In genomic region chr16:71894229-71894920, GRCh38 we compare ENCODE assay signal across 8 cellular contexts. TPM values are rescaled to one million over a fixed set of nuclear protein-coding genes. Genes with fewer than 3 reads are reported as not detected.
A peak's percentile ranks its signal among the peaks of the same experiment; 100 is the strongest.
DNase-seq lines count a peak whose midpoint lies in the region; ATAC-seq and TF ChIP-seq lines count a peak whose summit lies in the region.

No MANE protein-coding gene starts in this region.

- H2AFZ ChIP-seq in DND-41 (ENCODE audit: low read depth, low read length), result peak overlapping the region; percentile 88

- intact Hi-C loops in posterior vena cava (cut with DNase I), result no loop called here

- TF ChIP-seq CTCF in DND-41 (IDR thresholded peaks at IDR 0.05; ENCODE audit: borderline replicate concordance, extremely low read depth, low read length, poor library complexity, severe bottlenecking), result peak; percentile 51
- no peak for TF ChIP-seq CTCF in LNCaP clone FGC (IDR thresholded peaks at IDR 0.05; ENCODE audit: control insufficient read depth, extremely low read depth, insufficient read depth)
- 0 out of 2 replicates have a peak, but pooled peaks have one; percentile 12 for TF ChIP-seq CTCF in VCaP (conservative IDR thresholded peaks at IDR 0.05)

- H3K9me3 ChIP-seq in DND-41 (ENCODE audit: insufficient read depth, low read length, severe bottlenecking), result no peaks in the 10 kb centered on the region

- H3K9ac ChIP-seq in DND-41 (ENCODE audit: low read depth, low read length), result peak overlapping the region; percentile 84

- peaks cover 28% of the 10 kb centered on the region for H3K4me1 ChIP-seq in DND-41 (ENCODE audit: insufficient read depth, low read length)

- no peaks in the 10 kb centered on the region for H3K27me3 ChIP-seq in DND-41 (ENCODE audit: insufficient read depth, low read length, poor library complexity)

- H3K4me2 ChIP-seq in DND-41 (ENCODE audit: insufficient read depth, low read length), result peak overlapping the region; percentile 91

- DNase-seq in DND-41 (peak; percentile 43), LNCaP clone FGC (ENCODE audit: low read depth) (no peak), left lobe of liver (ENCODE audit: low spot score) (peak; percentile 57), posterior vena cava (ENCODE audit: low spot score) (no peak)
- DNase-seq in stimulated activated CD4-positive, alpha-beta T cell treated with anti-CD3 and anti-CD28 coated beads, Interleukin-4, amount 100 ng/mL, for 4 hours, result peak; percentile 12 to 25

- H4K20me1 ChIP-seq in DND-41 (ENCODE audit: insufficient read depth, low read length), result peaks cover 26% of the 10 kb centered on the region

- peaks cover 3% of the 10 kb centered on the region for H3K36me3 ChIP-seq in DND-41 (ENCODE audit: insufficient read depth, low read length)

- peaks cover 47% of the 10 kb centered on the region for H3K79me2 ChIP-seq in DND-41 (ENCODE audit: insufficient read depth, low read length)

- ATAC-seq in DND-41 (ENCODE audit: insufficient read depth, low read depth), result peak; percentile 27
- peak; percentile 22 for ATAC-seq in GM21529 (IDR thresholded peaks at IDR 0.05; ENCODE audit: unreplicated experiment)
- ATAC-seq in left lobe of liver, result peak; percentile 27

- H3K4me3 ChIP-seq in DND-41 (ENCODE audit: low read depth in 1 of 2, low read length in 2 of 2) (peak overlapping the region; percentile 70 to 78), LNCaP clone FGC (ENCODE audit: low read depth, low read length) (peak overlapping the region; percentile 99)

- H3K27ac ChIP-seq in DND-41 (ENCODE audit: low read length), result peak overlapping the region; percentile 70
- H3K27ac ChIP-seq in VCaP, result peak overlapping the region; percentile 87
- H3K27ac ChIP-seq in cingulate gyrus (ENCODE audit: low read depth, low read length), result peak overlapping the region; percentile 93

RNA-seq across cellular contexts. Expression of gene IST1, which starts 1.0 kb away (rescaled TPM):
- total RNA-seq in left lobe of liver, result 56.2 TPM
- 100 to 1,000 TPM; 105 to 117 TPM for total RNA-seq in posterior vena cava

RNA-seq across cellular contexts. Expression of gene ZNF821, which starts 10.4 kb away (rescaled TPM):
- total RNA-seq in left lobe of liver, result 2.4 TPM
- total RNA-seq in posterior vena cava, result 1 to 10 TPM; 5.7 to 6.1 TPM

RNA-seq across cellular contexts. Expression of gene ATXN1L, which starts 48.6 kb away (rescaled TPM):
- total RNA-seq in left lobe of liver (10.0 TPM), posterior vena cava (10 to 100 TPM; 26.5 to 26.9 TPM)

Comparison
In these comparisons a context has a peak if more than half of its experiments do, and no peak if none do; other contexts are left out.
1. DNase-seq: peak in DND-41 (single experiment), left lobe of liver (single experiment) and stimulated activated CD4-positive, alpha-beta T cell treated with anti-CD3 and anti-CD28 coated beads, Interleukin-4, amount 100 ng/mL, for 4 hours (2 of 2); none in LNCaP clone FGC (single experiment) and posterior vena cava (single experiment).
2. Peak in every context shown above with its lines, with median percentiles within 50 percentile points of each other: ATAC-seq and H3K27ac ChIP-seq.